1 cellular context compared by ENCODE assay signal in the genomic region with DNA sequence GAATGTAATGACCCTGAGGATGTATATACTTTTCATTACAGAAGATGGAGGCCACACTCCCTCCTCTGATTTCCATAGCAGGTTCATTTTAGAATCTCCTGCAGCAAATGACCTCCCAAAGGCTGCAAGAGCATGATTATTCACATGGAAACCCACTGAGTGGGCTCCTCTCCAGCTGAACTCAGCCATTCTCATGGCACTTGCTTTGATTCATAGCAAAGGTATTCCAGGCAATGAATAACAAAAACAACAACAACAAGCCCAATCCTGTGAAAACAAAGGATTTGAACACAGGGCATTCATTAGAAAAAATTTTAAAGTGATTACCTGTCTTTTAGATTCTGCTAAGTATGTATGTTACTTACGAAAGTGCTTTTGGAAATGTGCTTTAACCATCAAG.
TF ChIP-seq lines count a peak whose summit lies in the region.

No MANE protein-coding gene starts in this region.

TF ChIP-seq in HepG2, 621 proteins besides CTCF, POLR2A, EP300 and RAD21:
- TF ChIP-seq SKI (IDR thresholded peaks at IDR 0.05; ENCODE audit: partially characterized antibody) (no peak), ZNF441 (CRISPR knock-in tag; IDR thresholded peaks at IDR 0.05; ENCODE audit: borderline replicate concordance) (no peak), ARID4A (CRISPR knock-in tag; IDR thresholded peaks at IDR 0.05; ENCODE audit: borderline replicate concordance) (no peak), BHLHE40 (IDR thresholded peaks at IDR 0.05; ENCODE audit: low read length) (no peak), FIP1L1 (IDR thresholded peaks at IDR 0.05; ENCODE audit: borderline replicate concordance, insufficient read depth, low read depth, low read length) (no peak), ZSCAN25 (CRISPR knock-in tag; IDR thresholded peaks at IDR 0.05) (no peak), NR2F2 (IDR thresholded peaks at IDR 0.05; ENCODE audit: borderline replicate concordance, low read depth) (no peak), KDM6A (CRISPR knock-in tag; IDR thresholded peaks at IDR 0.05; ENCODE audit: low read depth) (no peak), ZNF550 (CRISPR knock-in tag; IDR thresholded peaks at IDR 0.05; ENCODE audit: borderline replicate concordance) (no peak), ZNF407 (CRISPR knock-in tag; IDR thresholded peaks at IDR 0.05; ENCODE audit: not compliant biosample characterization) (no peak), SMYD3 (CRISPR knock-in tag; IDR thresholded peaks at IDR 0.05) (no peak), SYNCRIP (IDR thresholded peaks at IDR 0.05; ENCODE audit: insufficient read depth, low read depth, low read length) (no peak), MYNN (CRISPR knock-in tag; IDR thresholded peaks at IDR 0.05; ENCODE audit: low read depth) (no peak), ZNF839 (CRISPR knock-in tag; IDR thresholded peaks at IDR 0.05; ENCODE audit: borderline replicate concordance) (no peak)
- TF ChIP-seq, protein P1, sequence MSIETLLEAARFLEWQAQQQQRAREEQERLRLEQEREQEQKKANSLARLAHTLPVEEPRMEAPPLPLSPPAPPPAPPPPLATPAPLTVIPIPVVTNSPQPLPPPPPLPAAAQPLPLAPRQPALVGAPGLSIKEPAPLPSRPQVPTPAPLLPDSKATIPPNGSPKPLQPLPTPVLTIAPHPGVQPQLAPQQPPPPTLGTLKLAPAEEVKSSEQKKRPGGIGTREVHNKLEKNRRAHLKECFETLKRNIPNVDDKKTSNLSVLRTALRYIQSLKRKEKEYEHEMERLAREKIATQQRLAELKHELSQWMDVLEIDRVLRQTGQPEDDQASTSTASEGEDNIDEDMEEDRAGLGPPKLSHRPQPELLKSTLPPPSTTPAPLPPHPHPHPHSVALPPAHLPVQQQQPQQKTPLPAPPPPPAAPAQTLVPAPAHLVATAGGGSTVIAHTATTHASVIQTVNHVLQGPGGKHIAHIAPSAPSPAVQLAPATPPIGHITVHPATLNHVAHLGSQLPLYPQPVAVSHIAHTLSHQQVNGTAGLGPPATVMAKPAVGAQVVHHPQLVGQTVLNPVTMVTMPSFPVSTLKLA (IDR thresholded peaks at IDR 0.05), result no peak
- TF ChIP-seq, protein P2, sequence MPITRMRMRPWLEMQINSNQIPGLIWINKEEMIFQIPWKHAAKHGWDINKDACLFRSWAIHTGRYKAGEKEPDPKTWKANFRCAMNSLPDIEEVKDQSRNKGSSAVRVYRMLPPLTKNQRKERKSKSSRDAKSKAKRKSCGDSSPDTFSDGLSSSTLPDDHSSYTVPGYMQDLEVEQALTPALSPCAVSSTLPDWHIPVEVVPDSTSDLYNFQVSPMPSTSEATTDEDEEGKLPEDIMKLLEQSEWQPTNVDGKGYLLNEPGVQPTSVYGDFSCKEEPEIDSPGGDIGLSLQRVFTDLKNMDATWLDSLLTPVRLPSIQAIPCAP (CRISPR knock-in tag; IDR thresholded peaks at IDR 0.05; ENCODE audit: low read depth), result no peak
- TF ChIP-seq, protein P3, sequence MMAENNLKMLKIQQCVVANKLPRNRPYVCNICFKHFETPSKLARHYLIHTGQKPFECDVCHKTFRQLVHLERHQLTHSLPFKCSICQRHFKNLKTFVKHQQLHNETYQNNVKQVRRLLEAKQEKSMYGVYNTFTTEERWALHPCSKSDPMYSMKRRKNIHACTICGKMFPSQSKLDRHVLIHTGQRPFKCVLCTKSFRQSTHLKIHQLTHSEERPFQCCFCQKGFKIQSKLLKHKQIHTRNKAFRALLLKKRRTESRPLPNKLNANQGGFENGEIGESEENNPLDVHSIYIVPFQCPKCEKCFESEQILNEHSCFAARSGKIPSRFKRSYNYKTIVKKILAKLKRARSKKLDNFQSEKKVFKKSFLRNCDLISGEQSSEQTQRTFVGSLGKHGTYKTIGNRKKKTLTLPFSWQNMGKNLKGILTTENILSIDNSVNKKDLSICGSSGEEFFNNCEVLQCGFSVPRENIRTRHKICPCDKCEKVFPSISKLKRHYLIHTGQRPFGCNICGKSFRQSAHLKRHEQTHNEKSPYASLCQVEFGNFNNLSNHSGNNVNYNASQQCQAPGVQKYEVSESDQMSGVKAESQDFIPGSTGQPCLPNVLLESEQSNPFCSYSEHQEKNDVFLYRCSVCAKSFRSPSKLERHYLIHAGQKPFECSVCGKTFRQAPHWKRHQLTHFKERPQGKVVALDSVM (CRISPR knock-in tag; IDR thresholded peaks at IDR 0.05), result no peak
- TF ChIP-seq, protein P4, sequence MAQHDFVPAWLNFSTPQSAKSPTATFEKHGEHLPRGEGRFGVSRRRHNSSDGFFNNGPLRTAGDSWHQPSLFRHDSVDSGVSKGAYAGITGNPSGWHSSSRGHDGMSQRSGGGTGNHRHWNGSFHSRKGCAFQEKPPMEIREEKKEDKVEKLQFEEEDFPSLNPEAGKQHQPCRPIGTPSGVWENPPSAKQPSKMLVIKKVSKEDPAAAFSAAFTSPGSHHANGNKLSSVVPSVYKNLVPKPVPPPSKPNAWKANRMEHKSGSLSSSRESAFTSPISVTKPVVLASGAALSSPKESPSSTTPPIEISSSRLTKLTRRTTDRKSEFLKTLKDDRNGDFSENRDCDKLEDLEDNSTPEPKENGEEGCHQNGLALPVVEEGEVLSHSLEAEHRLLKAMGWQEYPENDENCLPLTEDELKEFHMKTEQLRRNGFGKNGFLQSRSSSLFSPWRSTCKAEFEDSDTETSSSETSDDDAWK (CRISPR knock-in tag; IDR thresholded peaks at IDR 0.05), result no peak
